In genomic region chr19:8050274-8051096, GRCh38 we compare ENCODE assay signal across 8 cellular contexts. TPM values are rescaled to one million over a fixed set of nuclear protein-coding genes. Genes with fewer than 3 reads are reported as not detected.
A peak's percentile ranks its signal among the peaks of the same experiment; 100 is the strongest.
DNase-seq lines count a peak whose midpoint lies in the region; ATAC-seq, FAIRE-seq and TF ChIP-seq lines count a peak whose summit lies in the region.

No MANE protein-coding gene starts in this region.

- CTCF ChIA-PET in AG04450 (lab: Charles Lee) (no interaction called here), H1 (lab: Charles Lee; ENCODE audit: partially characterized antibody) (no interaction called here)

- ATAC-seq in GM19043 (IDR thresholded peaks at IDR 0.05; ENCODE audit: low read depth, unreplicated experiment) (peak; percentile 73), HG03342 (IDR thresholded peaks at IDR 0.05; ENCODE audit: unreplicated experiment) (peak; percentile 83)

- H4K91ac ChIP-seq in H1 (replicated peaks; ENCODE audit: insufficient read length, low read length) (peak overlapping the region; percentile 65), mesenchymal stem cell (ENCODE audit: low read length) (no peak overlapping the region)

- DNase-seq in AG04450 (ENCODE audit: low read depth, low spot score) (peak; percentile 20), NCI-H748 (lab: John Stamatoyannopoulos, UW; ENCODE audit: unreplicated experiment) (peak; percentile 83), H1 (ENCODE audit: low read depth in 1 of 2, low spot score in 2 of 2) (peak; percentile 100), mesenchymal stem cell (peak; percentile 77)
- DNase-seq in activated CD8-positive, alpha-beta memory T cell treated with anti-CD3 and anti-CD28 coated beads for 1 hour (ENCODE audit: extremely low read depth in 1 of 2, low read depth in 1 of 2), result peak; percentile 65 to 69
- peak; percentile 70 for DNase-seq in stimulated activated CD8-positive, alpha-beta memory T cell treated with anti-CD3 and anti-CD28 coated beads, Interleukin-15, amount 100 ng/mL, for 1 hour (ENCODE audit: low read depth)

- POLR2A ChIA-PET in AG04450 (lab: Yijun Ruan, JAX) (no interaction called here), H1 (lab: Charles Lee; ENCODE audit: partially characterized antibody) (no interaction called here)

- peaks cover 2 to 18% (median 7%) of the 10 kb centered on the region in 4 experiments; a peak in 6 of 7 replicates for H3K4me1 ChIP-seq in H1 (replicated peaks in 1 of 4; ENCODE audit: control insufficient read depth in 3 of 4, insufficient read depth in 4 of 4, low read length in 3 of 4)
- H3K4me1 ChIP-seq in mesenchymal stem cell (ENCODE audit: control insufficient read depth, insufficient read depth, low read depth, low read length), result peaks cover 10% of the 10 kb centered on the region

- H3K36me3 ChIP-seq in H1 (ENCODE audit: control insufficient read depth in 2 of 4, insufficient read depth in 4 of 4, low read length in 3 of 4) (no peaks in the 10 kb centered on the region), mesenchymal stem cell (ENCODE audit: control insufficient read depth in 1 of 2, insufficient read depth in 2 of 2, low read depth in 1 of 2, low read length in 2 of 2) (no peaks in the 10 kb centered on the region)

- H3K27me3 ChIP-seq in AG04450 (ENCODE audit: control insufficient read depth, insufficient read depth, low read length), result peaks cover 6% of the 10 kb centered on the region
- peaks cover 0 to 7% (median 5%) of the 10 kb centered on the region in 4 experiments; a peak in 5 of 7 replicates for H3K27me3 ChIP-seq in H1 (replicated peaks in 1 of 4; ENCODE audit: control insufficient read depth in 3 of 4, extremely low read depth in 1 of 4, insufficient read depth in 3 of 4, low read length in 3 of 4)
- H3K27me3 ChIP-seq in mesenchymal stem cell (ENCODE audit: control insufficient read depth in 1 of 2, insufficient read depth in 1 of 2, low read length in 2 of 2), result peaks cover 11 to 35% of the 10 kb centered on the region in 2 experiments

- H2BK20ac ChIP-seq in H1 (ENCODE audit: low read length), result no peak overlapping the region

- H2BK12ac ChIP-seq in H1 (ENCODE audit: low read depth, low read length), result no peak overlapping the region; the same call in 1 of the 2 replicates
- no peak overlapping the region for H2BK12ac ChIP-seq in mesenchymal stem cell (ENCODE audit: low read length in 2 of 2)

- no peak overlapping the region for H4K5ac ChIP-seq in H1 (ENCODE audit: insufficient read length, low read depth, low read length)

- H3K14ac ChIP-seq in H1 (ENCODE audit: insufficient read length) (no peak overlapping the region), mesenchymal stem cell (ENCODE audit: low read length in 2 of 2) (peak overlapping the region in 1 of 2 experiments; percentile 84)

- peak overlapping the region in 1 of 4 experiments; percentile 38; a peak in 3 of 7 replicates for H3K9ac ChIP-seq in H1 (replicated peaks in 1 of 4; ENCODE audit: extremely low read depth in 1 of 4, low read depth in 3 of 4, low read length in 3 of 4)
- no peak overlapping the region for H3K9ac ChIP-seq in mesenchymal stem cell (ENCODE audit: low read length)

- peak overlapping the region; percentile 77; the same call in 1 of the 2 replicates for H2AFZ ChIP-seq in H1 (ENCODE audit: low read length)
- H2AFZ ChIP-seq in mesenchymal stem cell (ENCODE audit: low read depth, low read length), result peak overlapping the region; percentile 89

- no peaks in the 10 kb centered on the region for H3K79me2 ChIP-seq in H1 (ENCODE audit: control insufficient read depth in 1 of 2, insufficient read depth in 2 of 2, low read length in 2 of 2)

- H2BK120ac ChIP-seq in H1 (replicated peaks; ENCODE audit: low read depth, low read length) (no peak overlapping the region), mesenchymal stem cell (ENCODE audit: low read depth, low read length) (no peak overlapping the region)

- H3K4me3 ChIP-seq in AG04450 (ENCODE audit: low read depth, low read length) (peak overlapping the region; percentile 7; the same call in 1 of the 2 replicates), H1 (ENCODE audit: extremely low read depth in 1 of 4, insufficient read depth in 2 of 4, low read depth in 3 of 4, low read length in 4 of 4) (peak overlapping the region; percentile 29 to 64 (median 48)), mesenchymal stem cell (ENCODE audit: insufficient read depth in 1 of 2, low read depth in 1 of 2, low read length in 2 of 2) (peak overlapping the region in 1 of 2 experiments; percentile 13)

- H4K8ac ChIP-seq in H1 (ENCODE audit: extremely low read depth, insufficient read depth, low read length), result peak overlapping the region; percentile 93; the same call in 1 of the 2 replicates
- H4K8ac ChIP-seq in mesenchymal stem cell (ENCODE audit: low read length), result no peak overlapping the region

- H3K56ac ChIP-seq in H1 (replicated peaks; ENCODE audit: insufficient read length, low read depth, low read length), result no peak overlapping the region

- TF ChIP-seq POLR2A in H1 (IDR thresholded peaks at IDR 0.05; ENCODE audit: control extremely low read depth in 1 of 2, low read depth in 2 of 2, low read length in 2 of 2), result peak in 1 of 2 experiments; percentile 60; a peak in 2 of 3 replicates

- H3K18ac ChIP-seq in H1 (ENCODE audit: extremely low read depth, low read length) (peak overlapping the region; percentile 78), mesenchymal stem cell (ENCODE audit: low read depth in 1 of 2, low read length in 2 of 2) (peak overlapping the region in 1 of 2 experiments; percentile 24)

- 14% methylated on average over 33 of the region's 49 CpGs; no CpG with 5 or more reads in 1 of the 2 experiments for WGBS in H1 (ENCODE audit: extremely low coverage in 1 of 2, insufficient coverage in 1 of 2, insufficient read length in 1 of 2, insufficient replicate concordance in 2 of 2, low coverage in 1 of 2, low lambda C conversion rate in 2 of 2, missing lambda C conversion rate in 1 of 2), 2 experiments
- 12% methylated on average over 43 of the region's 49 CpGs for WGBS in mesenchymal stem cell

- H3K23me2 ChIP-seq in H1 (ENCODE audit: low read depth, low read length), result no peaks in the 10 kb centered on the region; the same call in 1 of the 2 replicates

- H3K27ac ChIP-seq in AG04450 (ENCODE audit: low read depth, low read length) (no peak overlapping the region), H1 (ENCODE audit: low read depth, low read length) (no peak overlapping the region), mesenchymal stem cell (ENCODE audit: low read length, poor library complexity, severe bottlenecking) (no peak overlapping the region)

- H3K9me3 ChIP-seq in AG04450 (ENCODE audit: control insufficient read depth, insufficient read depth, low read length), result peaks cover 8% of the 10 kb centered on the region; the same call in 1 of the 2 replicates
- no peaks in the 10 kb centered on the region for H3K9me3 ChIP-seq in H1 (ENCODE audit: insufficient read depth in 2 of 2, low read depth in 1 of 2, low read length in 1 of 2)
- no peaks in the 10 kb centered on the region for H3K9me3 ChIP-seq in mesenchymal stem cell (ENCODE audit: control insufficient read depth, low read length)

- H3K4me2 ChIP-seq in H1 (ENCODE audit: insufficient read depth in 1 of 2, low read depth in 2 of 2, low read length in 2 of 2) (peak overlapping the region; percentile 42 to 83), mesenchymal stem cell (ENCODE audit: low read length, poor library complexity, severe bottlenecking) (peak overlapping the region; percentile 33)

- no peak for TF ChIP-seq RAD21 in H1 (IDR thresholded peaks at IDR 0.05 in 1 of 2, conservative IDR thresholded peaks at IDR 0.05 in 1 of 2; ENCODE audit: low read depth in 2 of 2, low read length in 2 of 2)

- H3K79me1 ChIP-seq in H1 (ENCODE audit: low read depth, low read length) (no peaks in the 10 kb centered on the region), mesenchymal stem cell (replicated peaks; ENCODE audit: low read length, poor library complexity, severe bottlenecking) (no peaks in the 10 kb centered on the region)

- H4K20me1 ChIP-seq in H1 (replicated peaks in 1 of 2; ENCODE audit: control insufficient read depth in 1 of 2, insufficient read depth in 2 of 2, low read length in 2 of 2), result no peaks in the 10 kb centered on the region

- no peak overlapping the region for H2BK5ac ChIP-seq in H1 (ENCODE audit: low read depth, low read length)
- no peak overlapping the region for H2BK5ac ChIP-seq in mesenchymal stem cell (ENCODE audit: low read depth, low read length, poor library complexity, severe bottlenecking)

- no peak for TF ChIP-seq CTCF in AG04450 (IDR thresholded peaks at IDR 0.05; ENCODE audit: low read depth, low read length)
- TF ChIP-seq CTCF in H1 (IDR thresholded peaks at IDR 0.05; ENCODE audit: control extremely low read depth in 1 of 3, insufficient read depth in 1 of 3, low read depth in 1 of 3, low read length in 3 of 3), result no peak

- H2BK15ac ChIP-seq in H1 (ENCODE audit: low read length) (peak overlapping the region; percentile 36; the same call in 1 of the 2 replicates), mesenchymal stem cell (ENCODE audit: low read depth, poor library complexity, severe bottlenecking) (no peak overlapping the region)

- peak overlapping the region; percentile 23 for H3K4ac ChIP-seq in H1 (replicated peaks; ENCODE audit: insufficient read length, low read depth, low read length)
- no peak overlapping the region for H3K4ac ChIP-seq in mesenchymal stem cell (ENCODE audit: low read depth in 1 of 2, low read length in 2 of 2)

- H2AK5ac ChIP-seq in H1 (ENCODE audit: low read depth, low read length) (no peak overlapping the region), mesenchymal stem cell (ENCODE audit: low read length, severe bottlenecking) (no peak overlapping the region)

- H3K23ac ChIP-seq in H1 (ENCODE audit: insufficient read length), result no peak overlapping the region
- peak overlapping the region in 1 of 2 experiments; percentile 52 for H3K23ac ChIP-seq in mesenchymal stem cell (ENCODE audit: low read length in 2 of 2)

- FAIRE-seq in H1 (lab: Jason Lieb, UNC), result peak; percentile 28

- no peak for TF ChIP-seq EP300 in H1 (IDR thresholded peaks at IDR 0.05; ENCODE audit: borderline replicate concordance in 1 of 2, low read depth in 2 of 2, low read length in 2 of 2)

RNA-seq across cellular contexts. Expression of gene CCL25, which starts 2.1 kb away (rescaled TPM):
- polyA plus RNA-seq in AG04450 (2011; rRNA removed) (not detected in 2 replicates), H1 (2011; rRNA removed) (0.46 and 0.59 TPM in 2 replicates)
- polyA minus RNA-seq in AG04450 (2011; rRNA and poly(A)+ RNA removed), result not detected in 2 replicates
- total RNA-seq in H1 (2021; fragmentation: NEBNext Ultra II Directional; extraction: Animal tissue kit (Norgen Biotek cat#: 25700)), result not detected in 2 replicates
- 0.31 TPM for polyA plus RNA-seq in H1 (2011; cell fraction: cytosol; rRNA removed)
- 0.41 TPM for polyA plus RNA-seq in H1 (2011; cell fraction: nucleus; rRNA removed)
- 0.52 to 1.3 TPM (median 0.64 TPM) in 4 replicates for polyA plus RNA-seq in H1 (2012, experiment 1 of 2)
- polyA plus RNA-seq in H1 (2012, experiment 2 of 2), result 0.59 TPM
- polyA plus RNA-seq in H1 (2013, experiment 1 of 2), result 0.53 TPM
- polyA plus RNA-seq in H1 (2013, experiment 2 of 2), result 0.70 TPM
- not detected in 2 replicates for polyA minus RNA-seq in H1 (2011; rRNA and poly(A)+ RNA removed)
- not detected for polyA minus RNA-seq in H1 (2011; cell fraction: cytosol; rRNA and poly(A)+ RNA removed)
- polyA minus RNA-seq in H1 (2011; cell fraction: nucleus; rRNA and poly(A)+ RNA removed), result not detected
- not detected for polyA plus RNA-seq in mesenchymal stem cell (2013, experiment 1 of 2)
- polyA plus RNA-seq in mesenchymal stem cell (2013, experiment 2 of 2), result not detected

RNA-seq across cellular contexts. Expression of gene ELAVL1, which starts 45.0 kb away (rescaled TPM):
- polyA plus RNA-seq in AG04450 (2011; rRNA removed) (44.7 and 52.3 TPM in 2 replicates), H1 (2011; rRNA removed) (56.7 and 65.2 TPM in 2 replicates)
- polyA minus RNA-seq in AG04450 (2011; rRNA and poly(A)+ RNA removed), result 43.8 and 53.1 TPM in 2 replicates
- total RNA-seq in H1 (2021; fragmentation: NEBNext Ultra II Directional; extraction: Animal tissue kit (Norgen Biotek cat#: 25700)), result 163 and 167 TPM in 2 replicates
- polyA plus RNA-seq in H1 (2011; cell fraction: cytosol; rRNA removed), result 74.2 TPM
- 70.1 TPM for polyA plus RNA-seq in H1 (2011; cell fraction: nucleus; rRNA removed)
- polyA plus RNA-seq in H1 (2012, experiment 1 of 2), result 111 to 115 TPM (median 113 TPM) in 4 replicates
- 69.3 TPM for polyA plus RNA-seq in H1 (2012, experiment 2 of 2)
- polyA plus RNA-seq in H1 (2013, experiment 1 of 2), result 71.2 TPM
- polyA plus RNA-seq in H1 (2013, experiment 2 of 2), result 73.0 TPM
- 85.2 and 94.8 TPM in 2 replicates for polyA minus RNA-seq in H1 (2011; rRNA and poly(A)+ RNA removed)
- 70.8 TPM for polyA minus RNA-seq in H1 (2011; cell fraction: cytosol; rRNA and poly(A)+ RNA removed)
- 18.9 TPM for polyA minus RNA-seq in H1 (2011; cell fraction: nucleus; rRNA and poly(A)+ RNA removed)
- 48.1 TPM for polyA plus RNA-seq in mesenchymal stem cell (2013, experiment 1 of 2)
- polyA plus RNA-seq in mesenchymal stem cell (2013, experiment 2 of 2), result 46.4 TPM

Comparison
In these comparisons a context has a peak if more than half of its experiments do, and no peak if none do; other contexts are left out.
1. DNase-seq: peak in every context shown above with its lines; median percentile 100 in H1; 83 in NCI-H748; 77 in mesenchymal stem cell; 70 in stimulated activated CD8-positive, alpha-beta memory T cell treated with anti-CD3 and anti-CD28 coated beads, Interleukin-15, amount 100 ng/mL, for 1 hour; 67 in activated CD8-positive, alpha-beta memory T cell treated with anti-CD3 and anti-CD28 coated beads for 1 hour; 20 in AG04450.